Comparison of ENCODE assay signal across 10 cellular contexts in the genomic region with DNA sequence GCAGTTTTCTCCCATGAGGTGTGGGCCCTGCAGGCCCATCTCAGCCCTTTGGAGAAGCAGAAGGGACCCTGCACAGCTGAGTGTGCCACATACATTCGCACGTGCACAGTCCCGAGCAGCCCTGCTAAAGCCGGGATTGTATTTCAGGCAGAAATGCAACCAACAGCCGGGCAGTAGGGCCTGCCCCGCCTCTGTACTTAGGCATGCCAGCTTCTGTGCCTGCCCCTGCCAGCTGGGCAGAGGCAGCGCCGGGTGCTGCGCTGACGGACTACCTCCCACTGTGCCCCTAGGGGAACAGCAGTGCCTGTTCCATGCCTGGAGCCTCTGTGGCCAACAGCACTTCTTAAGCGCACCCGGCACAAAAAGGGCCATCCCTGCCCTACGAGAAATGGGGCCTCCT.
DNase-seq lines count a peak whose midpoint lies in the region; ATAC-seq and TF ChIP-seq lines count a peak whose summit lies in the region.
"Had no signal": no experiment of that assay in that cellular context is flagged by ENCODE, and none has a peak within 500 bp of the region (broad histone marks: within the 10 kb centered on the region; RNA-seq: fewer than 3 reads in every experiment).

No MANE protein-coding gene starts in this region.

- H3K27ac ChIP-seq in sigmoid colon: peak overlapping the region; percentile 66 to 97 (median 71)

- ATAC-seq in T-helper 17 cell (no peak), GM19455 (IDR thresholded peaks at IDR 0.05; ENCODE audit: unreplicated experiment) (no peak), GM18907 (IDR thresholded peaks at IDR 0.05; ENCODE audit: unreplicated experiment) (no peak), HG03039 (IDR thresholded peaks at IDR 0.05; ENCODE audit: unreplicated experiment) (no peak)

- no peak for TF ChIP-seq POLR2A in sigmoid colon (IDR thresholded peaks at IDR 0.05)

- peak; percentile 26 for DNase-seq in EH (ENCODE audit: low read depth)
- no peak for DNase-seq in T-helper 17 cell
- DNase-seq in hippocampal formation (lab: John Stamatoyannopoulos, UW): peak; percentile 80 to 84
- peak; percentile 89 for DNase-seq in sigmoid colon
- no peak for DNase-seq in NK-92 (lab: John Stamatoyannopoulos, UW; ENCODE audit: unreplicated experiment)
- DNase-seq: cortex of kidney, NCI-H2029 had no signal

- intact Hi-C loops in sigmoid colon (cut with DNase I): loop anchor here (10.0 kb wide), 1 partner anchor 179 kb away; no protein-coding TSS in a partner anchor

- H3K27me3 ChIP-seq in sigmoid colon: no peaks in the 10 kb centered on the region

- WGBS in sigmoid colon, 2 donors: 54 to 76% methylated on average over 13 of the region's 13 CpGs

- no peaks in the 10 kb centered on the region for H3K9me3 ChIP-seq in T-helper 17 cell (ENCODE audit: control insufficient read depth, low read length, poor library complexity, severe bottlenecking)
- H3K9me3 ChIP-seq in sigmoid colon: no peaks in the 10 kb centered on the region

- peak in 1 of 4 donors; percentile 27 for TF ChIP-seq EP300 in sigmoid colon (IDR thresholded peaks at IDR 0.05)

- H3K27me3 Mint-ChIP-seq in T-helper 17 cell: no peaks in the 10 kb centered on the region

- peak overlapping the region; percentile 80 for H3K27ac Mint-ChIP-seq in T-helper 17 cell

- H3K36me3 ChIP-seq in sigmoid colon: peaks cover 0 to 6% (median 3%) of the 10 kb centered on the region in 4 donors

- H3K4me3 ChIP-seq in sigmoid colon: no peak overlapping the region

- H3K4me3 Mint-ChIP-seq in T-helper 17 cell: no peak overlapping the region

- TF ChIP-seq CTCF in sigmoid colon (IDR thresholded peaks at IDR 0.05): no peak

- peaks cover 22% of the 10 kb centered on the region for H3K4me1 Mint-ChIP-seq in T-helper 17 cell

- peaks cover 2% of the 10 kb centered on the region for H3K36me3 Mint-ChIP-seq in T-helper 17 cell (ENCODE audit: low read depth)

- peaks cover 0 to 68% (median 56%) of the 10 kb centered on the region in 4 donors for H3K4me1 ChIP-seq in sigmoid colon

Comparison
In these comparisons a context has a peak if more than half of its experiments do, and no peak if none do; other contexts are left out.
1. DNase-seq: peak in EH (single experiment), hippocampal formation (2 of 2) and sigmoid colon (single experiment); none in T-helper 17 cell (0 of 3) and NK-92 (single experiment).